ENCODE assay signal across 18 cellular contexts in the genomic region with DNA sequence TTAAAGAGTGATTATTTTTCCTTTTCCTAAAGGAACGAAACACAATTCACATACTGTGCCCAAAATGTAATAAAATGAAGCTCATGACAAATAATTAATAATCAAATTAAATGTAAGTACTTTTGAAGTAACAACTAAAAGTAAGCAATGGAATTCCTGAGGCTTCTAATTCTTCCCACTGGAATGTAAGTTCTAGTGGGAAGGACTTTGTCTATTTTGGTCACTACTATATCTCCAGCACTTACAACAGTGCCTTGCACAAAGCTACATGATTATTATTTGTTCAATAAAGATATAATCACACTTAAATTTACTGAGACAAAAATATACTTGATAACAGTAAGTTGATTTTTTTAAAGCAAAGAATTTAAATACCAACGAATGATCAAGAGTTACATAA.
DNase-seq lines count a peak whose midpoint lies in the region; ATAC-seq and TF ChIP-seq lines count a peak whose summit lies in the region.
"Had no signal": no experiment of that assay in that cellular context is flagged by ENCODE, and none has a peak within 500 bp of the region (broad histone marks: within the 10 kb centered on the region; RNA-seq: fewer than 3 reads in every experiment).

No MANE protein-coding gene starts in this region.

- H3K36me3 ChIP-seq in GM23248 (ENCODE audit: low read depth) = peaks cover 36% of the 10 kb centered on the region
- peaks cover 3 to 40% of the 10 kb centered on the region in 2 experiments for H3K36me3 ChIP-seq in mesenchymal stem cell (ENCODE audit: control insufficient read depth in 1 of 2, insufficient read depth in 2 of 2, low read depth in 1 of 2, low read length in 2 of 2)
- H3K36me3 ChIP-seq in smooth muscle cell (ENCODE audit: low read depth) = no peaks in the 10 kb centered on the region

- in situ Hi-C loops in GM23248 (cut with MboI) = no loop called here

- H2BK5ac ChIP-seq in mesenchymal stem cell (ENCODE audit: low read depth, low read length, poor library complexity, severe bottlenecking) = no peak overlapping the region

- H3K4me3 ChIP-seq in GM23248 (no peak overlapping the region), mesenchymal stem cell (ENCODE audit: insufficient read depth in 1 of 2, low read depth in 1 of 2, low read length in 2 of 2) (no peak overlapping the region), smooth muscle cell (no peak overlapping the region)
- H3K4me3 ChIP-seq: GM12878, MG63 had no signal

- 0 out of 2 replicates have a peak, but pooled peaks cover 15% of the 10 kb centered on the region for H3K4me1 ChIP-seq in GM23248 (ENCODE audit: insufficient read depth)
- no peaks in the 10 kb centered on the region for H3K4me1 ChIP-seq in mesenchymal stem cell (ENCODE audit: control insufficient read depth, insufficient read depth, low read depth, low read length)
- no peaks in the 10 kb centered on the region for H3K4me1 ChIP-seq in smooth muscle cell (ENCODE audit: low read depth)
- H3K4me1 ChIP-seq in foreskin keratinocyte = no peaks in the 10 kb centered on the region

- no peaks in the 10 kb centered on the region for H3K4me1 Mint-ChIP-seq in stimulated activated effector memory CD8-positive, alpha-beta T cell treated with anti-CD3 and anti-CD28 coated beads, Interleukin-12 subunit alpha, Interleukin-12 subunit beta, amount 100 ng/mL, for 72 hours

- H3K18ac ChIP-seq in mesenchymal stem cell (ENCODE audit: low read depth in 1 of 2, low read length in 2 of 2) = no peak overlapping the region

- H4K91ac ChIP-seq in mesenchymal stem cell (ENCODE audit: low read length) = no peak overlapping the region

- H4K20me1 ChIP-seq in GM23248 (ENCODE audit: insufficient read depth) = no peaks in the 10 kb centered on the region
- no peaks in the 10 kb centered on the region for H4K20me1 ChIP-seq in smooth muscle cell (ENCODE audit: low read depth)

- H3K4ac ChIP-seq in mesenchymal stem cell (ENCODE audit: low read depth in 1 of 2, low read length in 2 of 2) = no peak overlapping the region

- no peak overlapping the region for H2BK12ac ChIP-seq in mesenchymal stem cell (ENCODE audit: low read length in 2 of 2)

- H3F3A ChIP-seq in GM23248 (ENCODE audit: insufficient read depth) = no peaks in the 10 kb centered on the region; the same call in 1 of the 2 replicates
- no peaks in the 10 kb centered on the region for H3F3A ChIP-seq in smooth muscle cell (ENCODE audit: low read depth)

- no peak overlapping the region for H3K14ac ChIP-seq in mesenchymal stem cell (ENCODE audit: low read length in 2 of 2)

- H3K27me3 ChIP-seq in GM23248 (replicated peaks; ENCODE audit: insufficient read depth) (no peaks in the 10 kb centered on the region), mesenchymal stem cell (ENCODE audit: control insufficient read depth in 1 of 2, insufficient read depth in 1 of 2, low read length in 2 of 2) (no peaks in the 10 kb centered on the region), smooth muscle cell (ENCODE audit: low read depth) (no peaks in the 10 kb centered on the region), foreskin keratinocyte (no peaks in the 10 kb centered on the region)
- H3K27me3 ChIP-seq: MG63 had no signal

- no peak overlapping the region for H2AFZ ChIP-seq in GM23248
- no peak overlapping the region for H2AFZ ChIP-seq in mesenchymal stem cell (ENCODE audit: low read depth, low read length)
- no peak overlapping the region for H2AFZ ChIP-seq in smooth muscle cell (ENCODE audit: low read depth)

- no peak overlapping the region for H3K4me2 ChIP-seq in GM23248 (ENCODE audit: unreplicated experiment)
- H3K4me2 ChIP-seq in mesenchymal stem cell (ENCODE audit: low read length, poor library complexity, severe bottlenecking) = no peak overlapping the region
- H3K4me2 ChIP-seq in smooth muscle cell = peak overlapping the region; percentile 36

- H3K27ac ChIP-seq in GM23248 = no peak overlapping the region
- H3K27ac ChIP-seq in mesenchymal stem cell (ENCODE audit: low read length, poor library complexity, severe bottlenecking) = no peak overlapping the region
- peak overlapping the region; percentile 4 for H3K27ac ChIP-seq in smooth muscle cell (ENCODE audit: low read depth)
- no peak overlapping the region for H3K27ac ChIP-seq in foreskin keratinocyte

- DNase-seq in GM23248 (peak; percentile 5), astrocyte of the hippocampus (ENCODE audit: low read depth, low spot score) (peak; percentile 43), mesenchymal stem cell (peak; percentile 30), smooth muscle cell (lab: John Stamatoyannopoulos, UW; ENCODE audit: unreplicated experiment) (no peak), foreskin keratinocyte (no peak), SK-N-DZ (ENCODE audit: low spot score) (no peak)
- no peak for DNase-seq in stimulated activated effector memory CD8-positive, alpha-beta T cell treated with anti-CD3 and anti-CD28 coated beads, Interleukin-12 subunit alpha, Interleukin-12 subunit beta, amount 100 ng/mL, for 72 hours (ENCODE audit: low spot score in 2 of 2)
- DNase-seq: CD4-positive, CD25-positive, alpha-beta regulatory T cell; GOT3; MG63; NCI-H1417 treated with DMSO at 0.1 percent for 48 hours; NCI-H187; NCI-H446; NCI-H526; OCI-M1; Right ventricle myocardium superior had no signal

- H2BK15ac ChIP-seq in mesenchymal stem cell (ENCODE audit: low read depth, poor library complexity, severe bottlenecking) = no peak overlapping the region

- no peak overlapping the region for H3K27ac Mint-ChIP-seq in stimulated activated effector memory CD8-positive, alpha-beta T cell treated with anti-CD3 and anti-CD28 coated beads, Interleukin-12 subunit alpha, Interleukin-12 subunit beta, amount 100 ng/mL, for 72 hours
- H3K27ac Mint-ChIP-seq: CD4-positive, CD25-positive, alpha-beta regulatory T cell had no signal

- H3K36me3 Mint-ChIP-seq in stimulated activated effector memory CD8-positive, alpha-beta T cell treated with anti-CD3 and anti-CD28 coated beads, Interleukin-12 subunit alpha, Interleukin-12 subunit beta, amount 100 ng/mL, for 72 hours = no peaks in the 10 kb centered on the region
- H3K36me3 Mint-ChIP-seq: CD4-positive, CD25-positive, alpha-beta regulatory T cell had no signal

- H3K9me3 Mint-ChIP-seq in stimulated activated effector memory CD8-positive, alpha-beta T cell treated with anti-CD3 and anti-CD28 coated beads, Interleukin-12 subunit alpha, Interleukin-12 subunit beta, amount 100 ng/mL, for 72 hours = no peaks in the 10 kb centered on the region
- H3K9me3 Mint-ChIP-seq: CD4-positive, CD25-positive, alpha-beta regulatory T cell had no signal

- no peaks in the 10 kb centered on the region for H3K79me1 ChIP-seq in mesenchymal stem cell (replicated peaks; ENCODE audit: low read length, poor library complexity, severe bottlenecking)

- no peak overlapping the region for H2AK5ac ChIP-seq in mesenchymal stem cell (ENCODE audit: low read length, severe bottlenecking)

- H2BK120ac ChIP-seq in mesenchymal stem cell (ENCODE audit: low read depth, low read length) = no peak overlapping the region

- no peak overlapping the region for H4K8ac ChIP-seq in mesenchymal stem cell (ENCODE audit: low read length)

- 66 to 73% methylated on average over 2 of the region's 2 CpGs for WGBS in GM23248 (ENCODE audit: low coverage in 1 of 2, low lambda C conversion rate in 2 of 2, missing lambda C conversion rate in 2 of 2), 2 experiments
- no CpG with 5 or more reads among the region's 2 CpGs for WGBS in mesenchymal stem cell
- 84% methylated on average over 2 of the region's 2 CpGs for WGBS in smooth muscle cell (ENCODE audit: low lambda C conversion rate)

- no peaks in the 10 kb centered on the region for H3K9me2 ChIP-seq in GM23248 (ENCODE audit: insufficient read depth)

- H3K79me2 ChIP-seq in GM23248 (ENCODE audit: insufficient read depth) (no peaks in the 10 kb centered on the region), smooth muscle cell (ENCODE audit: low read depth) (no peaks in the 10 kb centered on the region)

- no peak overlapping the region for H3K23ac ChIP-seq in mesenchymal stem cell (ENCODE audit: low read length in 2 of 2)

- no peak overlapping the region for H3K4me3 Mint-ChIP-seq in stimulated activated effector memory CD8-positive, alpha-beta T cell treated with anti-CD3 and anti-CD28 coated beads, Interleukin-12 subunit alpha, Interleukin-12 subunit beta, amount 100 ng/mL, for 72 hours
- H3K4me3 Mint-ChIP-seq: CD4-positive, CD25-positive, alpha-beta regulatory T cell had no signal

- no peak overlapping the region for H3K9ac ChIP-seq in GM23248
- no peak overlapping the region for H3K9ac ChIP-seq in mesenchymal stem cell (ENCODE audit: low read length)
- H3K9ac ChIP-seq in smooth muscle cell (ENCODE audit: low read depth) = no peak overlapping the region

- ATAC-seq in foreskin keratinocyte = no peak
- no peak for ATAC-seq in stimulated activated effector memory CD8-positive, alpha-beta T cell treated with anti-CD3 and anti-CD28 coated beads, Interleukin-12 subunit alpha, Interleukin-12 subunit beta, amount 100 ng/mL, for 72 hours
- ATAC-seq: GM12878, HCT116 had no signal

- TF ChIP-seq CTCF in smooth muscle cell (IDR thresholded peaks at IDR 0.05; ENCODE audit: borderline replicate concordance, insufficient read depth, poor library complexity, severe bottlenecking) (no peak), foreskin keratinocyte (conservative IDR thresholded peaks at IDR 0.05) (no peak)

- H3K9me3 ChIP-seq in GM23248 (ENCODE audit: low read depth) (no peaks in the 10 kb centered on the region), mesenchymal stem cell (ENCODE audit: control insufficient read depth, low read length) (no peaks in the 10 kb centered on the region), smooth muscle cell (replicated peaks; ENCODE audit: low read depth) (no peaks in the 10 kb centered on the region)
- H3K9me3 ChIP-seq: MG63 had no signal

Comparison
In these comparisons a context has a peak if more than half of its experiments do, and no peak if none do; other contexts are left out.
1. DNase-seq: peak in GM23248 (single experiment), astrocyte of the hippocampus (single experiment) and mesenchymal stem cell (single experiment); none in smooth muscle cell (single experiment), foreskin keratinocyte (0 of 2), stimulated activated effector memory CD8-positive, alpha-beta T cell treated with anti-CD3 and anti-CD28 coated beads, Interleukin-12 subunit alpha, Interleukin-12 subunit beta, amount 100 ng/mL, for 72 hours (0 of 2) and SK-N-DZ (single experiment).